1 cellular context compared by ENCODE assay signal in genomic region chr10:132422931-132423813, GRCh38.
TF ChIP-seq lines count a peak whose summit lies in the region.

No MANE protein-coding gene starts in this region.

TF ChIP-seq in H1, 55 proteins besides CTCF, POLR2A, EP300 and RAD21 (continued from another document):
- no peak for TF ChIP-seq CHD7 (IDR thresholded peaks at IDR 0.05; ENCODE audit: insufficient replicate concordance, low read length)
- no peak for TF ChIP-seq RFX5 (IDR thresholded peaks at IDR 0.05; ENCODE audit: borderline replicate concordance, low read depth, low read length)
- no peak for TF ChIP-seq SAP30 (IDR thresholded peaks at IDR 0.05; ENCODE audit: insufficient read depth, insufficient replicate concordance, low read length)
- TF ChIP-seq BCL11A (IDR thresholded peaks at IDR 0.05; ENCODE audit: low read depth in 2 of 2, low read length in 2 of 2), result no peak
- TF ChIP-seq NANOG (IDR thresholded peaks at IDR 0.05; ENCODE audit: insufficient read depth, low read depth, low read length, poor library complexity, severe bottlenecking), result no peak
- TF ChIP-seq CHD2 (IDR thresholded peaks at IDR 0.05; ENCODE audit: low read length), result no peak
- TF ChIP-seq RXRA (IDR thresholded peaks at IDR 0.05; ENCODE audit: insufficient read depth, low read depth, low read length), result no peak
- TF ChIP-seq PHF8 (conservative IDR thresholded peaks at IDR 0.05; ENCODE audit: low read depth, low read length), result no peak
- no peak for TF ChIP-seq TCF12 (IDR thresholded peaks at IDR 0.05; ENCODE audit: low read depth, low read length)
- no peak for TF ChIP-seq SIX5 (IDR thresholded peaks at IDR 0.05; ENCODE audit: low read depth, low read length)
